In genomic region chr3:139758654-139759291, GRCh38 we compare ENCODE assay signal across 18 cellular contexts.
DNase-seq lines count a peak whose midpoint lies in the region; ATAC-seq and TF ChIP-seq lines count a peak whose summit lies in the region.
"Had no signal": no experiment of that assay in that cellular context is flagged by ENCODE, and none has a peak within 500 bp of the region (broad histone marks: within the 10 kb centered on the region; RNA-seq: fewer than 3 reads in every experiment).

No MANE protein-coding gene starts in this region.

- no peaks in the 10 kb centered on the region for H3K36me3 ChIP-seq in psoas muscle (ENCODE audit: insufficient read depth in 1 of 2, low read depth in 1 of 2)
- H3K36me3 ChIP-seq: adrenal gland, gastrocnemius medialis had no signal

- no peaks in the 10 kb centered on the region for H3K9me3 ChIP-seq in psoas muscle
- H3K9me3 ChIP-seq: adrenal gland, gastrocnemius medialis had no signal

- 36 to 38% (median 37%) methylated on average over 5 of the region's 5 CpGs for WGBS in psoas muscle, 3 donors

- ATAC-seq in left ventricle myocardium superior (peak; percentile 83), psoas muscle (peak in 3 of 4 donors; percentile 36 to 48 (median 39)), left lobe of liver (no peak), HG02840 (IDR thresholded peaks at IDR 0.05; ENCODE audit: low FRiP score, unreplicated experiment) (no peak)
- ATAC-seq: gastrocnemius medialis, PC-3, T-cell had no signal

- peak; percentile 17 for DNase-seq in G401 (ENCODE audit: low spot score)
- DNase-seq in astrocyte of the cerebellum (ENCODE audit: low read depth), result peak; percentile 37
- no peak for DNase-seq in left ventricle myocardium superior
- no peak for DNase-seq in psoas muscle
- no peak for DNase-seq in anterior cingulate cortex (lab: John Stamatoyannopoulos, UW)
- no peak for DNase-seq in stimulated activated CD4-positive, alpha-beta T cell treated with anti-CD3 and anti-CD28 coated beads, Interleukin-12 subunit alpha, Interleukin-12 subunit beta, amount 100 ng/mL, for 4 hours
- no peak for DNase-seq in left lobe of liver (ENCODE audit: low spot score)
- DNase-seq: activated CD4-positive, alpha-beta T cell treated with anti-CD3 and anti-CD28 coated beads for 1 hour; activated T-cell treated with anti-CD3 and anti-CD28 coated beads, Interleukin-2, amount 50 U/mL, for 24 hours; gastrocnemius medialis; HFFc6; NCI-H1105 treated with DMSO at 0.1 percent for 48 hours; NCI-H446; PC-3; small intestine; T-cell had no signal

- in situ Hi-C loops in G401 (cut with HindIII; ENCODE audit: low sequenced_read_pairs), result no loop called here
- in situ Hi-C loops in astrocyte of the cerebellum (cut with HindIII; ENCODE audit: low sequenced_read_pairs), result no loop called here

- intact Hi-C loops in left ventricle myocardium superior (cut with micrococcal nuclease), result no loop called here
- intact Hi-C loops in psoas muscle (cut with DNase I), result no loop called here

- H3K27ac ChIP-seq in psoas muscle, result no peak overlapping the region
- H3K27ac ChIP-seq: adrenal gland, gastrocnemius medialis had no signal

- TF ChIP-seq CTCF in astrocyte of the cerebellum (IDR thresholded peaks at IDR 0.05; ENCODE audit: low read depth, low read length, missing control alignments) (no peak), psoas muscle (IDR thresholded peaks at IDR 0.05) (no peak)

- no peaks in the 10 kb centered on the region for H3K27me3 ChIP-seq in psoas muscle (ENCODE audit: insufficient read depth in 3 of 3, low read length in 2 of 3)
- H3K27me3 ChIP-seq: adrenal gland, gastrocnemius medialis had no signal

- no peaks in the 10 kb centered on the region for H3K4me1 ChIP-seq in psoas muscle
- H3K4me1 ChIP-seq: adrenal gland had no signal

- no peak overlapping the region for H3K4me3 ChIP-seq in astrocyte of the cerebellum (ENCODE audit: low read depth, low read length)
- H3K4me3 ChIP-seq in psoas muscle, result no peak overlapping the region
- H3K4me3 ChIP-seq: adrenal gland, gastrocnemius medialis had no signal

Comparison
In these comparisons a context has a peak if more than half of its experiments do, and no peak if none do; other contexts are left out.
1. DNase-seq: peak in G401 (single experiment) and astrocyte of the cerebellum (single experiment); none in left ventricle myocardium superior (single experiment), psoas muscle (0 of 2), anterior cingulate cortex (0 of 58), stimulated activated CD4-positive, alpha-beta T cell treated with anti-CD3 and anti-CD28 coated beads, Interleukin-12 subunit alpha, Interleukin-12 subunit beta, amount 100 ng/mL, for 4 hours (single experiment) and left lobe of liver (single experiment).
2. ATAC-seq: peak in left ventricle myocardium superior (single experiment) and psoas muscle (3 of 4); none in left lobe of liver (single experiment) and HG02840 (single experiment).